Comparison of ENCODE assay signal across 22 cellular contexts in the genomic region with DNA sequence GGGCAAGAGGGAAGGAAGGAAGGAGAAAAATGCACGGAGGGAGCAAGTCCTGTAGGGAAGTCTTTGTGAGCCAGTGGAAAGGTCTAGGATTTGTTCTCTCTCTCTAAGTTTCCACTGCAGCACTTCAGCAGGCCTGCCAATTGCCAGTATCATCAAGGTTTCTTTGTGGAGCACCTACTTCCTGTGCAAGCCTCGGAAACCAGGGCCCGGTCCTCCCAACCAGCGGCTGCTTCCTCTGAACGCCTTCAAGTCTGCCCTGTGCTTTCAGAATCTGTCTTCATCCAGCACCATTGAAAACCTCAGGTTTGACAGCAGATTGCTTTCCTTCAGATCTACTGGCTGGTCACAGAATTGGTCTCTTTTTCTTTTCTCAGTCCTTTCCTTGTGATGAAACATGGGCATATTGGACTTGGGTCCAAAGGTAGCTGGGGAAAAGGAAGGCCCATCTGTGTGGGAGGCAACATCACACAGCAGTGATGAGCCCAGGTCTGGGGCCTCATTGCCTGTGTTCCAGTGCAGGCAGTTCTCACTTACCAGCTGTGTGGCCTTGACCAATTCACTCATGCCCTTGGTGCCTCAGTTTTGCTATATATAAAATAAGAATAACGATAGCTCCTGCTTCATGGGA.
DNase-seq lines count a peak whose midpoint lies in the region; ATAC-seq and TF ChIP-seq lines count a peak whose summit lies in the region.
"Had no signal": no experiment of that assay in that cellular context is flagged by ENCODE, and none has a peak within 500 bp of the region (broad histone marks: within the 10 kb centered on the region; RNA-seq: fewer than 3 reads in every experiment).

No MANE protein-coding gene starts in this region.

- CTCF ChIA-PET in naive thymus-derived CD4-positive, alpha-beta T cell (lab: Charles Lee): no interaction called here

- DNase-seq in DND-41 (peak; percentile 72), NCI-H2171 (lab: John Stamatoyannopoulos, UW) (no peak), H4 (ENCODE audit: low spot score) (no peak), NCI-H187 (lab: John Stamatoyannopoulos, UW) (no peak)
- DNase-seq in naive thymus-derived CD4-positive, alpha-beta T cell: no peak
- DNase-seq: activated CD4-positive, alpha-beta T cell treated with anti-CD3 and anti-CD28 coated beads for 1 hour; activated T-cell treated with anti-CD3 and anti-CD28 coated beads, Interleukin-2, amount 50 U/mL, for 24 hours; body of pancreas; CD8-positive, alpha-beta T cell; DMS 273 treated with DMSO at 0.1 percent for 48 hours; heart left ventricle; immature natural killer cell; naive B cell; NCI-H1694; NCI-H2227 treated with DMSO at 0.1 percent for 48 hours; NCI-H748 treated with DMSO at 0.1 percent for 48 hours; T-helper 1 cell; upper lobe of left lung had no signal

- POLR2A ChIA-PET in naive thymus-derived CD4-positive, alpha-beta T cell (lab: Charles Lee): interaction anchor here (0.7 kb wide), 1 partner anchor 10 kb away, joined by 3 read pairs; no protein-coding TSS in a partner anchor

- H4K20me1 ChIP-seq in DND-41 (ENCODE audit: insufficient read depth, low read length): no peaks in the 10 kb centered on the region

- H2AFZ ChIP-seq in DND-41 (ENCODE audit: low read depth, low read length): peak overlapping the region; percentile 71

- ATAC-seq in DND-41 (ENCODE audit: insufficient read depth, low read depth) (peak; percentile 95), GM19035 (IDR thresholded peaks at IDR 0.05; ENCODE audit: unreplicated experiment) (peak; percentile 49), HG03432 (IDR thresholded peaks at IDR 0.05; ENCODE audit: unreplicated experiment) (peak; percentile 59)
- ATAC-seq in naive thymus-derived CD4-positive, alpha-beta T cell: no peak
- ATAC-seq: body of pancreas; CD8-positive, alpha-beta T cell; heart left ventricle; left lobe of liver had no signal

- no peaks in the 10 kb centered on the region for H3K27me3 ChIP-seq in DND-41 (ENCODE audit: insufficient read depth, low read length, poor library complexity)
- H3K27me3 ChIP-seq in naive thymus-derived CD4-positive, alpha-beta T cell (ENCODE audit: control insufficient read depth in 2 of 2, insufficient read depth in 2 of 2, low read length in 2 of 2): no peaks in the 10 kb centered on the region
- H3K27me3 ChIP-seq: body of pancreas, upper lobe of left lung had no signal

- no peak overlapping the region for H3K4me3 Mint-ChIP-seq in brain
- no peak overlapping the region for H3K4me3 Mint-ChIP-seq in naive thymus-derived CD4-positive, alpha-beta T cell
- H3K4me3 Mint-ChIP-seq: activated T-cell treated with anti-CD3 and anti-CD28 coated beads, Interleukin-2, amount 50 U/mL, for 24 hours; CD8-positive, alpha-beta T cell; immature natural killer cell; naive B cell had no signal

- no peak for TF ChIP-seq CTCF in DND-41 (IDR thresholded peaks at IDR 0.05; ENCODE audit: borderline replicate concordance, extremely low read depth, low read length, poor library complexity, severe bottlenecking)
- TF ChIP-seq CTCF in brain (conservative IDR thresholded peaks at IDR 0.05): no peak

- H3K9me3 ChIP-seq in DND-41 (ENCODE audit: insufficient read depth, low read length, severe bottlenecking): no peaks in the 10 kb centered on the region
- H3K9me3 ChIP-seq in naive thymus-derived CD4-positive, alpha-beta T cell (ENCODE audit: control insufficient read depth in 2 of 3, low read length in 3 of 3): no peaks in the 10 kb centered on the region
- H3K9me3 ChIP-seq: body of pancreas, upper lobe of left lung had no signal

- no peak overlapping the region for H3K4me2 ChIP-seq in DND-41 (ENCODE audit: insufficient read depth, low read length)

- no peaks in the 10 kb centered on the region for H3K36me3 Mint-ChIP-seq in brain
- H3K36me3 Mint-ChIP-seq in naive thymus-derived CD4-positive, alpha-beta T cell: no peaks in the 10 kb centered on the region
- H3K36me3 Mint-ChIP-seq: CD8-positive, alpha-beta T cell; immature natural killer cell; naive B cell had no signal

- intact Hi-C loops in naive thymus-derived CD4-positive, alpha-beta T cell (cut with micrococcal nuclease): no loop called here

- peak overlapping the region in 4 of 5 experiments; percentile 8 to 85 (median 60) for H3K27ac Mint-ChIP-seq in brain
- no peak overlapping the region for H3K27ac Mint-ChIP-seq in naive thymus-derived CD4-positive, alpha-beta T cell
- H3K27ac Mint-ChIP-seq: activated T-cell treated with anti-CD3 and anti-CD28 coated beads, Interleukin-2, amount 50 U/mL, for 24 hours; CD8-positive, alpha-beta T cell; immature natural killer cell; naive B cell had no signal

- peaks cover 2 to 11% (median 4%) of the 10 kb centered on the region in 5 experiments for H3K9me3 Mint-ChIP-seq in brain
- H3K9me3 Mint-ChIP-seq in naive thymus-derived CD4-positive, alpha-beta T cell: peaks cover 0 to 7% (median 2%) of the 10 kb centered on the region in 11 donors
- H3K9me3 Mint-ChIP-seq: activated T-cell treated with anti-CD3 and anti-CD28 coated beads, Interleukin-2, amount 50 U/mL, for 24 hours had no signal

- H3K27me3 Mint-ChIP-seq in brain: peaks cover 3% of the 10 kb centered on the region
- H3K27me3 Mint-ChIP-seq in naive thymus-derived CD4-positive, alpha-beta T cell: no peaks in the 10 kb centered on the region
- H3K27me3 Mint-ChIP-seq: activated T-cell treated with anti-CD3 and anti-CD28 coated beads, Interleukin-2, amount 50 U/mL, for 24 hours had no signal

- peak overlapping the region; percentile 44; the same call in 1 of the 2 replicates for H3K27ac ChIP-seq in DND-41 (ENCODE audit: low read length)
- no peak overlapping the region for H3K27ac ChIP-seq in naive thymus-derived CD4-positive, alpha-beta T cell (ENCODE audit: low read depth, low read length)
- H3K27ac ChIP-seq: body of pancreas, heart left ventricle, upper lobe of left lung had no signal

- H3K36me3 ChIP-seq in DND-41 (ENCODE audit: insufficient read depth, low read length): no peaks in the 10 kb centered on the region
- H3K36me3 ChIP-seq in naive thymus-derived CD4-positive, alpha-beta T cell (ENCODE audit: control insufficient read depth in 2 of 3, insufficient read depth in 3 of 3, low read length in 3 of 3): no peaks in the 10 kb centered on the region
- H3K36me3 ChIP-seq: heart left ventricle, upper lobe of left lung had no signal

- no peak overlapping the region for H3K9ac ChIP-seq in DND-41 (ENCODE audit: low read depth, low read length)

- no peaks in the 10 kb centered on the region for H3K79me2 ChIP-seq in DND-41 (ENCODE audit: insufficient read depth, low read length)

- peaks cover 11% of the 10 kb centered on the region for H3K4me1 ChIP-seq in DND-41 (ENCODE audit: insufficient read depth, low read length)
- H3K4me1 ChIP-seq in naive thymus-derived CD4-positive, alpha-beta T cell (ENCODE audit: control insufficient read depth in 2 of 2, insufficient read depth in 2 of 2, low read length in 2 of 2): no peaks in the 10 kb centered on the region
- H3K4me1 ChIP-seq: body of pancreas, heart left ventricle, upper lobe of left lung had no signal

- H3K4me3 ChIP-seq in DND-41 (ENCODE audit: low read depth in 1 of 2, low read length in 2 of 2): no peak overlapping the region
- no peak overlapping the region for H3K4me3 ChIP-seq in naive thymus-derived CD4-positive, alpha-beta T cell (ENCODE audit: low read length)
- H3K4me3 ChIP-seq: body of pancreas, heart left ventricle, upper lobe of left lung had no signal

- peaks cover 47% of the 10 kb centered on the region for H3K4me1 Mint-ChIP-seq in brain
- H3K4me1 Mint-ChIP-seq in naive thymus-derived CD4-positive, alpha-beta T cell: peaks cover 0 to 4% (median 0%) of the 10 kb centered on the region in 7 donors
- H3K4me1 Mint-ChIP-seq: immature natural killer cell, naive B cell had no signal

Comparison
In these comparisons a context has a peak if more than half of its experiments do, and no peak if none do; other contexts are left out.
1. H3K27ac Mint-ChIP-seq: peak in brain (4 of 5); none in naive thymus-derived CD4-positive, alpha-beta T cell (0 of 9).